Comparison of ENCODE assay signal across 19 cellular contexts in the genomic region with DNA sequence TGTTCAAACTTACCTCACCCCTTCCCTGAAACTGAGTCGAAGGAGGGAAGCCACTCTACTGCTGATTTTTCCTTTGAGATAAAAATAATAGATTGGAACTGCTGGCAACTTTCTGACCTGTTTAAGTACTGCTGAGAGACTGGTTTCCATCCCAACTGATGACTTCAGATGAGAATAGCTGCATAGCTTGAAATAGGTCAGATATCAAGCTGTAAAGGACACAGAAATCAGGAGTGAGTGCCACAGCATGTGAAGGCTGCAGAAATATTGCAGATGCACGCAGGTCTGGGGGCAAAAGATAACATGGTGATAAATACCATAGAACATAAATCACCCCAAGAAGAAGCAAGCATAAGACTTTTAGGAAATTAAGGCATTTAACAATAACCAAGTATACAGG.
"Had no signal": no experiment of that assay in that cellular context is flagged by ENCODE, and none has a peak within 500 bp of the region (broad histone marks: within the 10 kb centered on the region; RNA-seq: fewer than 3 reads in every experiment).

No MANE protein-coding gene starts in this region.

- H3K36me3 ChIP-seq: SJSA1 had no signal

- H3K4me3 ChIP-seq: K562, SJSA1, SK-N-MC had no signal

- H3K9me3 ChIP-seq: SJSA1 had no signal

- H3K27ac ChIP-seq: HL-60, SJSA1, SK-N-MC had no signal

- H3K27me3 ChIP-seq: SJSA1 had no signal

- DNase-seq: NCI-H1092, NCI-H1105 treated with DMSO at 0.1 percent for 48 hours, NCI-H1436, NCI-H187, NCI-H2029, NCI-H2081 treated with DMSO at 0.1 percent for 48 hours, NCI-H2171, NCI-H226, NCI-H446, NCI-H510A, NCI-H524 treated with DMSO at 0.1 percent for 48 hours, NCI-H69, Right ventricle myocardium superior, RPMI8226, SIG-M5 had no signal

- H3K4me1 ChIP-seq: SJSA1 had no signal
